Comparison of ENCODE assay signal across 17 cellular contexts in genomic region chr14:55568618-55569017, GRCh38. TPM values are rescaled to one million over a fixed set of nuclear protein-coding genes. Genes with fewer than 3 reads are reported as not detected.
DNase-seq lines count a peak whose midpoint lies in the region; ATAC-seq and TF ChIP-seq lines count a peak whose summit lies in the region.
"Had no signal": no experiment of that assay in that cellular context is flagged by ENCODE, and none has a peak within 500 bp of the region (broad histone marks: within the 10 kb centered on the region; RNA-seq: fewer than 3 reads in every experiment).

No MANE protein-coding gene starts in this region.

- in situ Hi-C loops in Panc1 (cut with HindIII; ENCODE audit: low pct_unique_long_range_greater_than_20kb, low sequenced_read_pairs) (no loop called here), gastrocnemius medialis (cut with MboI; ENCODE audit: low sequenced_read_pairs in 4 of 4) (no loop called here)

- no peak overlapping the region for H3K4me3 ChIP-seq in cardiac muscle cell
- H3K4me3 ChIP-seq in Panc1 (ENCODE audit: low read depth in 2 of 2, low read length in 2 of 2), result no peak overlapping the region
- H3K4me3 ChIP-seq in gastrocnemius medialis, result no peak overlapping the region
- H3K4me3 ChIP-seq: BLaER1, K562 had no signal

- ATAC-seq in Right ventricle myocardium superior (ENCODE audit: poor library complexity) (no peak), Panc1 (no peak), gastrocnemius medialis (no peak)
- ATAC-seq: K562 had no signal

- no peaks in the 10 kb centered on the region for H3K27me3 ChIP-seq in cardiac muscle cell
- H3K27me3 ChIP-seq in Panc1 (ENCODE audit: control insufficient read depth, insufficient read depth, low read length), result no peaks in the 10 kb centered on the region
- no peaks in the 10 kb centered on the region for H3K27me3 ChIP-seq in gastrocnemius medialis
- H3K27me3 ChIP-seq: BLaER1 had no signal

- no peak for TF ChIP-seq POLR2A in gastrocnemius medialis (IDR thresholded peaks at IDR 0.05)

- H3K36me3 ChIP-seq in cardiac muscle cell, result no peaks in the 10 kb centered on the region
- no peaks in the 10 kb centered on the region for H3K36me3 ChIP-seq in Panc1 (ENCODE audit: control insufficient read depth, insufficient read depth, low read length)
- no peaks in the 10 kb centered on the region for H3K36me3 ChIP-seq in gastrocnemius medialis
- H3K36me3 ChIP-seq: BLaER1 had no signal

- H3K9me3 ChIP-seq in cardiac muscle cell (ENCODE audit: low read depth), result no peaks in the 10 kb centered on the region
- no peaks in the 10 kb centered on the region for H3K9me3 ChIP-seq in Panc1 (ENCODE audit: control insufficient read depth, insufficient read depth, low read depth, low read length)
- no peaks in the 10 kb centered on the region for H3K9me3 ChIP-seq in gastrocnemius medialis
- H3K9me3 ChIP-seq: BLaER1 had no signal

- CTCF ChIA-PET in Panc1 (lab: Charles Lee), result interaction anchor here (0.7 kb wide), 1 partner anchor 110 kb away, joined by 3 read pairs; no protein-coding TSS in a partner anchor

- peak overlapping the region; percentile 62 for H3K27ac ChIP-seq in cardiac muscle cell
- peak overlapping the region; percentile 59 for H3K27ac ChIP-seq in Panc1 (ENCODE audit: low read length)
- no peak overlapping the region for H3K27ac ChIP-seq in gastrocnemius medialis
- H3K27ac ChIP-seq: 22Rv1, BLaER1 had no signal

- BruUV-seq in Panc1 (replicated peaks; lab: Mats Ljungman, UMichigan), result no TSS peak

- DNase-seq in cardiac muscle cell (ENCODE audit: low read depth in 1 of 2, low spot score in 1 of 2), result no peak
- DNase-seq in Right ventricle myocardium superior, result no peak
- no peak for DNase-seq in Panc1 (ENCODE audit: low read depth, low spot score)
- peak; percentile 17 for DNase-seq in left kidney (ENCODE audit: low read depth, low spot score)
- no peak for DNase-seq in SKM-1 treated with dmso at 0.1 percent for 144 hours (lab: John Stamatoyannopoulos, UW; ENCODE audit: unreplicated experiment)
- DNase-seq in gastrocnemius medialis, result no peak
- DNase-seq in stimulated activated naive CD4-positive, alpha-beta T cell treated with Interleukin-2 at 50 U/mL for 16 hours (lab: John Stamatoyannopoulos, UW), result no peak
- DNase-seq in NCI-H774 (lab: John Stamatoyannopoulos, UW), result no peak
- DNase-seq: AML-193; CD8-positive, alpha-beta memory T cell; DMS53; GF-D8; HCEC 1CT; HFFc6 had no signal

- peaks cover 31% of the 10 kb centered on the region for H3K4me1 ChIP-seq in cardiac muscle cell (ENCODE audit: low read depth)
- H3K4me1 ChIP-seq in Panc1 (ENCODE audit: control insufficient read depth, insufficient read depth, low read length), result peaks cover 21% of the 10 kb centered on the region
- no peaks in the 10 kb centered on the region for H3K4me1 ChIP-seq in gastrocnemius medialis
- H3K4me1 ChIP-seq: BLaER1 had no signal

- TF ChIP-seq CTCF in cardiac muscle cell (IDR thresholded peaks at IDR 0.05; ENCODE audit: low read depth, low read length) (no peak), Panc1 (IDR thresholded peaks at IDR 0.05) (no peak), gastrocnemius medialis (IDR thresholded peaks at IDR 0.05 in 4 of 5, conservative IDR thresholded peaks at IDR 0.05 in 1 of 5) (no peak)

- POLR2A ChIA-PET in Panc1 (lab: Charles Lee), result no interaction called here

- intact Hi-C loops in Right ventricle myocardium superior (cut with DNase I) (no loop called here), Panc1 (cut with micrococcal nuclease; ENCODE audit: unreplicated experiment) (no loop called here), gastrocnemius medialis (cut with DNase I; ENCODE audit: low total_unique reads) (no loop called here)

RNA-seq across cellular contexts. Expression of gene KTN1, which starts 11.4 kb away (rescaled TPM):
- total RNA-seq in cardiac muscle cell (63.9 and 130 TPM in 2 replicates), Right ventricle myocardium superior (274 TPM), Panc1 (2021; ENCODE audit: unreplicated experiment) (310 TPM), gastrocnemius medialis (100 to 1,000 TPM; 256 to 373 (median 327) TPM)
- 214 and 240 TPM in 2 replicates for polyA plus RNA-seq in cardiac muscle cell
- polyA plus RNA-seq in Panc1 (2012; ENCODE audit: insufficient read length), result 139 TPM

Comparison
In these comparisons a context has a peak if more than half of its experiments do, and no peak if none do; other contexts are left out.
1. H3K27ac ChIP-seq: peak in cardiac muscle cell (single experiment) and Panc1 (single experiment); none in gastrocnemius medialis (0 of 4).